1 cellular context compared by ENCODE assay signal in the genomic region with DNA sequence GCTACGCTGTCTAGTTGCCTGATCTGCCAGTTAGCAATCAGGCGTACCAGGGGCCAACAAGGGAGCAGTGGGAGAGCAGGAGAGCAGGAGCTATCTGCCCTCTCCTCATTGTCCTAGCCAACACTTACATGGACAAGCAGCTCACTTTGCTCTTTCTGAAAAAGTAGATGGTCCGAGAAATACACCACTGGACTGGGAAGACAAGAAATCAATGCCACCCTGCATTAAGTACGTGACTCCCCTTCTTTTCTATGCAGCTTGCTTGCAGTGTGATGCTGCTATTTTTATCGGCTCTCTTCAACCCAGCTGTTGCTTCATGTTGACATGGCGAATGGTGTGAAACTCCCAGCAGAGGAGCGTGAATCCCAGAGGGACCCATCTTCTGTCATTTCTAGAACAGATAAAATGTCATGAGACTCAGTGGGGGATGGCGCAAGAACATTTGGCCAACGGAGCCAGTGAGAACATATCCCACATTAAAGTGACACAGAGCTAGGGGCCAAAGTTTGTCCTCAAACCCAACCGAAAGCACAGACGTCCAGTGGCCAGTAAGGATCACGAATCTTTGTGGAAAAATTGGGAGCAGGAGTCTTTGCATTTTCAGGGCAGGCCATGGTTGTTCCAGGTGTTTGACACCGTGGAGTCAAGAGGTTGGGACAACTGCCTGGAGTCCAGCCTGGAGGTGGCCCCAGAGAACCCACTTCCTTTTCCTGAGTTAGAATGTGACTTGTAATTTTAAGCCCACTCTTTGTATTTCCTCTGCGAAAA.
TF ChIP-seq lines count a peak whose summit lies in the region.

No MANE protein-coding gene starts in this region.

TF ChIP-seq in HepG2, 621 proteins besides CTCF, POLR2A, EP300 and RAD21 (continued from another document):
- TF ChIP-seq, protein P1, sequence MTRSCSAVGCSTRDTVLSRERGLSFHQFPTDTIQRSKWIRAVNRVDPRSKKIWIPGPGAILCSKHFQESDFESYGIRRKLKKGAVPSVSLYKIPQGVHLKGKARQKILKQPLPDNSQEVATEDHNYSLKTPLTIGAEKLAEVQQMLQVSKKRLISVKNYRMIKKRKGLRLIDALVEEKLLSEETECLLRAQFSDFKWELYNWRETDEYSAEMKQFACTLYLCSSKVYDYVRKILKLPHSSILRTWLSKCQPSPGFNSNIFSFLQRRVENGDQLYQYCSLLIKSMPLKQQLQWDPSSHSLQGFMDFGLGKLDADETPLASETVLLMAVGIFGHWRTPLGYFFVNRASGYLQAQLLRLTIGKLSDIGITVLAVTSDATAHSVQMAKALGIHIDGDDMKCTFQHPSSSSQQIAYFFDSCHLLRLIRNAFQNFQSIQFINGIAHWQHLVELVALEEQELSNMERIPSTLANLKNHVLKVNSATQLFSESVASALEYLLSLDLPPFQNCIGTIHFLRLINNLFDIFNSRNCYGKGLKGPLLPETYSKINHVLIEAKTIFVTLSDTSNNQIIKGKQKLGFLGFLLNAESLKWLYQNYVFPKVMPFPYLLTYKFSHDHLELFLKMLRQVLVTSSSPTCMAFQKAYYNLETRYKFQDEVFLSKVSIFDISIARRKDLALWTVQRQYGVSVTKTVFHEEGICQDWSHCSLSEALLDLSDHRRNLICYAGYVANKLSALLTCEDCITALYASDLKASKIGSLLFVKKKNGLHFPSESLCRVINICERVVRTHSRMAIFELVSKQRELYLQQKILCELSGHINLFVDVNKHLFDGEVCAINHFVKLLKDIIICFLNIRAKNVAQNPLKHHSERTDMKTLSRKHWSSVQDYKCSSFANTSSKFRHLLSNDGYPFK (CRISPR knock-in tag; IDR thresholded peaks at IDR 0.05; ENCODE audit: borderline replicate concordance), result no peak
- no peak for TF ChIP-seq RBFOX2 (IDR thresholded peaks at IDR 0.05; ENCODE audit: low read depth, low read length)
- TF ChIP-seq ZNF329 (CRISPR knock-in tag; IDR thresholded peaks at IDR 0.05; ENCODE audit: low read depth), result no peak
- no peak for TF ChIP-seq ARHGAP35 (CRISPR knock-in tag; IDR thresholded peaks at IDR 0.05; ENCODE audit: borderline replicate concordance)
- TF ChIP-seq ZC3H4 (CRISPR knock-in tag; IDR thresholded peaks at IDR 0.05; ENCODE audit: borderline replicate concordance), result no peak
- no peak for TF ChIP-seq MTF1 (CRISPR knock-in tag; IDR thresholded peaks at IDR 0.05)
- no peak for TF ChIP-seq HDAC6 (IDR thresholded peaks at IDR 0.05; ENCODE audit: low read depth, low read length)
